3 cellular contexts compared by ENCODE assay signal in the genomic region with DNA sequence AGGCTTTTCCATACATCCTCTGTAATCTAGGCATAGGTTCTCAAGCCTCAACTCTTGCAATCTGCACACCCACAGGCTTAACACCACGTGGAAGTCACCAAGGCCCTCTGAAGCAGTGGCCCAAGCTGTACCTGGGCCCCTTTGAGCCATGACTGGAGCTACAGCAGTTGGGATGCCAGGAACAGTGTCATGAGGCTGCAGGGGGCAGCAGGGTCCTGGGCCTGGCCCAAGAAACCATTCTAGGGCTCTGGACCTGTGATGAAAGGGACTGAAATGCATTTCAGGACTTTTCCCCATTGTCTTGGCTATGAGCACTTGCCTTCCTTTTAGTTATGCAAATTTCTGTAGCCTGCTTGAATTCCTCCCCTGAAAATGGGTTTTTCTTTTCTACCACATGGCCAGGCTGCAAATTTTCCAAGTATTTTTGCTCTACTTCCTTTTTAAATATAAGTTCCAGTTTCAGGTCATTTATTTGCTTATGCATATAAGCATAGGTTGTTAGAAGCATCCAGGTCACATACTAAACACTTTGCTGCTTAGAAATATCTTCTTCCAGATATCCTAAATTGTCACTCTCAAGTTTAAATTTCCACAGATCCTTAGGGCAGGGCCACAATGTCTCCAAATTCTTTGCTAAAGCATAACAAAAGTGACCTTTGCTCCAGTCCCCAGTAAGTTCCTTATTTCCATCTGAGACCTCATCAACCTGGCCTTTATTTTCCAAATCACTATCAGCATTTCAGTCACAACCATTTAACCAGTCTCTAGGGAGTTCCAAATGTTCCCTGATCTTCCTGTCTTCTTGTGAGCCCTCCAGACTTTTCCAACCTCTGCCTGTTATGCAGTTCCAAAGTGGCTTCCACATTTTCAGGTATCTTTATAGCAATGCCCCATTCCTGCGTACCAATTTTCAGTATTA.
TF ChIP-seq lines count a peak whose summit lies in the region.

No MANE protein-coding gene starts in this region.

TF ChIP-seq in GM23338, 12 proteins besides CTCF, POLR2A, EP300 and RAD21 (continues in another document):
- TF ChIP-seq ZNF114 (CRISPR knock-in tag; IDR thresholded peaks at IDR 0.05) (peak; percentile 79; the same call in 1 of the 2 replicates), EZH2phosphoT487 (IDR thresholded peaks at IDR 0.05; ENCODE audit: unreplicated experiment) (no peak), NANOG (IDR thresholded peaks at IDR 0.05; ENCODE audit: borderline replicate concordance) (peak; percentile 70), ZNF331 (CRISPR knock-in tag; IDR thresholded peaks at IDR 0.05; ENCODE audit: low read depth) (no peak), CREB1 (CRISPR knock-in tag; IDR thresholded peaks at IDR 0.05; ENCODE audit: low read depth) (peak; percentile 67)
- TF ChIP-seq, protein P1, sequence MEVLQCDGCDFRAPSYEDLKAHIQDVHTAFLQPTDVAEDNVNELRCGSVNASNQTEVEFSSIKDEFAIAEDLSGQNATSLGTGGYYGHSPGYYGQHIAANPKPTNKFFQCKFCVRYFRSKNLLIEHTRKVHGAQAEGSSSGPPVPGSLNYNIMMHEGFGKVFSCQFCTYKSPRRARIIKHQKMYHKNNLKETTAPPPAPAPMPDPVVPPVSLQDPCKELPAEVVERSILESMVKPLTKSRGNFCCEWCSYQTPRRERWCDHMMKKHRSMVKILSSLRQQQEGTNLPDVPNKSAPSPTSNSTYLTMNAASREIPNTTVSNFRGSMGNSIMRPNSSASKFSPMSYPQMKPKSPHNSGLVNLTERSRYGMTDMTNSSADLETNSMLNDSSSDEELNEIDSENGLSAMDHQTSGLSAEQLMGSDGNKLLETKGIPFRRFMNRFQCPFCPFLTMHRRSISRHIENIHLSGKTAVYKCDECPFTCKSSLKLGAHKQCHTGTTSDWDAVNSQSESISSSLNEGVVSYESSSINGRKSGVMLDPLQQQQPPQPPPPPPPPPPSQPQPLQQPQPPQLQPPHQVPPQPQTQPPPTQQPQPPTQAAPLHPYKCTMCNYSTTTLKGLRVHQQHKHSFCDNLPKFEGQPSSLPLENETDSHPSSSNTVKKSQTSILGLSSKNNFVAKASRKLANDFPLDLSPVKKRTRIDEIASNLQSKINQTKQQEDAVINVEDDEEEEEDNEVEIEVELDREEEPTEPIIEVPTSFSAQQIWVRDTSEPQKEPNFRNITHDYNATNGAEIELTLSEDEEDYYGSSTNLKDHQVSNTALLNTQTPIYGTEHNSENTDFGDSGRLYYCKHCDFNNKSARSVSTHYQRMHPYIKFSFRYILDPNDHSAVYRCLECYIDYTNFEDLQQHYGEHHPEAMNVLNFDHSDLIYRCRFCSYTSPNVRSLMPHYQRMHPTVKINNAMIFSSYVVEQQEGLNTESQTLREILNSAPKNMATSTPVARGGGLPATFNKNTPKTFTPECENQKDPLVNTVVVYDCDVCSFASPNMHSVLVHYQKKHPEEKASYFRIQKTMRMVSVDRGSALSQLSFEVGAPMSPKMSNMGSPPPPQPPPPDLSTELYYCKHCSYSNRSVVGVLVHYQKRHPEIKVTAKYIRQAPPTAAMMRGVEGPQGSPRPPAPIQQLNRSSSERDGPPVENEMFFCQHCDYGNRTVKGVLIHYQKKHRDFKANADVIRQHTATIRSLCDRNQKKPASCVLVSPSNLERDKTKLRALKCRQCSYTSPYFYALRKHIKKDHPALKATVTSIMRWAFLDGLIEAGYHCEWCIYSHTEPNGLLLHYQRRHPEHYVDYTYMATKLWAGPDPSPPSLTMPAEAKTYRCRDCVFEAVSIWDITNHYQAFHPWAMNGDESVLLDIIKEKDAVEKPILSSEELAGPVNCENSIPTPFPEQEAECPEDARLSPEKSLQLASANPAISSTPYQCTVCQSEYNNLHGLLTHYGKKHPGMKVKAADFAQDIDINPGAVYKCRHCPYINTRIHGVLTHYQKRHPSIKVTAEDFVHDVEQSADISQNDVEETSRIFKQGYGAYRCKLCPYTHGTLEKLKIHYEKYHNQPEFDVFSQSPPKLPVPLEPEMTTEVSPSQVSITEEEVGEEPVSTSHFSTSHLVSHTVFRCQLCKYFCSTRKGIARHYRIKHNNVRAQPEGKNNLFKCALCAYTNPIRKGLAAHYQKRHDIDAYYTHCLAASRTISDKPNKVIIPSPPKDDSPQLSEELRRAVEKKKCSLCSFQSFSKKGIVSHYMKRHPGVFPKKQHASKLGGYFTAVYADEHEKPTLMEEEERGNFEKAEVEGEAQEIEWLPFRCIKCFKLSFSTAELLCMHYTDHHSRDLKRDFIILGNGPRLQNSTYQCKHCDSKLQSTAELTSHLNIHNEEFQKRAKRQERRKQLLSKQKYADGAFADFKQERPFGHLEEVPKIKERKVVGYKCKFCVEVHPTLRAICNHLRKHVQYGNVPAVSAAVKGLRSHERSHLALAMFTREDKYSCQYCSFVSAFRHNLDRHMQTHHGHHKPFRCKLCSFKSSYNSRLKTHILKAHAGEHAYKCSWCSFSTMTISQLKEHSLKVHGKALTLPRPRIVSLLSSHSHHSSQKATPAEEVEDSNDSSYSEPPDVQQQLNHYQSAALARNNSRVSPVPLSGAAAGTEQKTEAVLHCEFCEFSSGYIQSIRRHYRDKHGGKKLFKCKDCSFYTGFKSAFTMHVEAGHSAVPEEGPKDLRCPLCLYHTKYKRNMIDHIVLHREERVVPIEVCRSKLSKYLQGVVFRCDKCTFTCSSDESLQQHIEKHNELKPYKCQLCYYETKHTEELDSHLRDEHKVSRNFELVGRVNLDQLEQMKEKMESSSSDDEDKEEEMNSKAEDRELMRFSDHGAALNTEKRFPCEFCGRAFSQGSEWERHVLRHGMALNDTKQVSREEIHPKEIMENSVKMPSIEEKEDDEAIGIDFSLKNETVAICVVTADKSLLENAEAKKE (CRISPR knock-in tag; IDR thresholded peaks at IDR 0.05), result peak; percentile 97

TF ChIP-seq in HEK293, 187 proteins besides CTCF, POLR2A, EP300 and RAD21:
- peak; percentile 33 for TF ChIP-seq SETDB1 (IDR thresholded peaks at IDR 0.05; ENCODE audit: insufficient read length, low read length)
- no peak for TF ChIP-seq ZNF37A (tag by site-specific recombination; IDR thresholded peaks at IDR 0.05)
- TF ChIP-seq, protein P2, sequence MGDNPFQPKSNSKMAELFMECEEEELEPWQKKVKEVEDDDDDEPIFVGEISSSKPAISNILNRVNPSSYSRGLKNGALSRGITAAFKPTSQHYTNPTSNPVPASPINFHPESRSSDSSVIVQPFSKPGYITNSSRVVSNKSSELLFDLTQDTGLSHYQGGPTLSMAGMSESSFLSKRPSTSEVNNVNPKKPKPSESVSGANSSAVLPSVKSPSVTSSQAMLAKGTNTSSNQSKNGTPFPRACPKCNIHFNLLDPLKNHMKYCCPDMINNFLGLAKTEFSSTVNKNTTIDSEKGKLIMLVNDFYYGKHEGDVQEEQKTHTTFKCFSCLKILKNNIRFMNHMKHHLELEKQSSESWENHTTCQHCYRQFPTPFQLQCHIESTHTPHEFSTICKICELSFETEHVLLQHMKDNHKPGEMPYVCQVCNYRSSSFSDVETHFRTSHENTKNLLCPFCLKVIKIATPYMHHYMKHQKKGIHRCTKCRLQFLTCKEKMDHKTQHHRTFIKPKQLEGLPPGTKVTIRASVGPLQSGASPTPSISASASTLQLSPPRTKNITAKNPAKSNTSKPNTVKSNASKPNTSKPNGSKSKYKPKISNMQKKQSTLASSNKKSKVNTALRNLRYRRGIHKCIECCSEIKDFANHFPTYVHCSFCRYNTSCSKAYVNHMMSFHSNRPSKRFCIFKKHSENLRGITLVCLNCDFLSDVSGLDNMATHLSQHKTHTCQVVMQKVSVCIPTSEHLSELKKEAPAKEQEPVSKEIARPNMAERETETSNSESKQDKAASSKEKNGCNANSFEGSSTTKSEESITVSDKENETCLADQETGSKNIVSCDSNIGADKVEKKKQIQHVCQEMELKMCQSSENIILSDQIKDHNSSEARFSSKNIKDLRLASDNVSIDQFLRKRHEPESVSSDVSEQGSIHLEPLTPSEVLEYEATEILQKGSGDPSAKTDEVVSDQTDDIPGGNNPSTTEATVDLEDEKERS (tag by site-specific recombination; IDR thresholded peaks at IDR 0.05), result no peak
- no peak for TF ChIP-seq ZNF366 (tag by site-specific recombination; conservative IDR thresholded peaks at IDR 0.05)

TF ChIP-seq in H1, 55 proteins besides CTCF, POLR2A, EP300 and RAD21:
- TF ChIP-seq TEAD4 (IDR thresholded peaks at IDR 0.05; ENCODE audit: low read depth, low read length) (peak; percentile 6; the same call in 1 of the 2 replicates), HDAC2 (IDR thresholded peaks at IDR 0.05; ENCODE audit: borderline replicate concordance in 1 of 2, low read depth in 2 of 2, low read length in 2 of 2) (peak in 1 of 2 experiments; percentile 37; a peak in 1 of 4 replicates), NANOG (IDR thresholded peaks at IDR 0.05; ENCODE audit: insufficient read depth, low read depth, low read length, poor library complexity, severe bottlenecking) (peak; percentile 62), CREB1 (IDR thresholded peaks at IDR 0.05) (0 out of 2 replicates have a peak, but pooled peaks have one; percentile 12), CTBP2 (IDR thresholded peaks at IDR 0.05; ENCODE audit: borderline replicate concordance, insufficient read depth, insufficient read length, low read length) (peak; percentile 72), CHD2 (IDR thresholded peaks at IDR 0.05; ENCODE audit: low read length) (no peak), CEBPB (IDR thresholded peaks at IDR 0.05; ENCODE audit: low read depth, low read length) (peak; percentile 27; the same call in 1 of the 2 replicates), SIX5 (IDR thresholded peaks at IDR 0.05; ENCODE audit: low read depth, low read length) (no peak), YY1 (IDR thresholded peaks at IDR 0.05; ENCODE audit: low read depth, low read length) (0 out of 2 replicates have a peak, but pooled peaks have one; percentile 24), TAF1 (IDR thresholded peaks at IDR 0.05; ENCODE audit: low read depth, low read length) (0 out of 2 replicates have a peak, but pooled peaks have one; percentile 8), POU5F1 (IDR thresholded peaks at IDR 0.05; ENCODE audit: low read depth, low read length) (0 out of 2 replicates have a peak, but pooled peaks have one; percentile 36), ASH2L (IDR thresholded peaks at IDR 0.05; ENCODE audit: low read length) (peak; percentile 74), RFX5 (IDR thresholded peaks at IDR 0.05; ENCODE audit: borderline replicate concordance, low read depth, low read length) (no peak), SP1 (IDR thresholded peaks at IDR 0.05; ENCODE audit: low read depth, low read length) (0 out of 2 replicates have a peak, but pooled peaks have one; percentile 20)
- TF ChIP-seq, protein P3, sequence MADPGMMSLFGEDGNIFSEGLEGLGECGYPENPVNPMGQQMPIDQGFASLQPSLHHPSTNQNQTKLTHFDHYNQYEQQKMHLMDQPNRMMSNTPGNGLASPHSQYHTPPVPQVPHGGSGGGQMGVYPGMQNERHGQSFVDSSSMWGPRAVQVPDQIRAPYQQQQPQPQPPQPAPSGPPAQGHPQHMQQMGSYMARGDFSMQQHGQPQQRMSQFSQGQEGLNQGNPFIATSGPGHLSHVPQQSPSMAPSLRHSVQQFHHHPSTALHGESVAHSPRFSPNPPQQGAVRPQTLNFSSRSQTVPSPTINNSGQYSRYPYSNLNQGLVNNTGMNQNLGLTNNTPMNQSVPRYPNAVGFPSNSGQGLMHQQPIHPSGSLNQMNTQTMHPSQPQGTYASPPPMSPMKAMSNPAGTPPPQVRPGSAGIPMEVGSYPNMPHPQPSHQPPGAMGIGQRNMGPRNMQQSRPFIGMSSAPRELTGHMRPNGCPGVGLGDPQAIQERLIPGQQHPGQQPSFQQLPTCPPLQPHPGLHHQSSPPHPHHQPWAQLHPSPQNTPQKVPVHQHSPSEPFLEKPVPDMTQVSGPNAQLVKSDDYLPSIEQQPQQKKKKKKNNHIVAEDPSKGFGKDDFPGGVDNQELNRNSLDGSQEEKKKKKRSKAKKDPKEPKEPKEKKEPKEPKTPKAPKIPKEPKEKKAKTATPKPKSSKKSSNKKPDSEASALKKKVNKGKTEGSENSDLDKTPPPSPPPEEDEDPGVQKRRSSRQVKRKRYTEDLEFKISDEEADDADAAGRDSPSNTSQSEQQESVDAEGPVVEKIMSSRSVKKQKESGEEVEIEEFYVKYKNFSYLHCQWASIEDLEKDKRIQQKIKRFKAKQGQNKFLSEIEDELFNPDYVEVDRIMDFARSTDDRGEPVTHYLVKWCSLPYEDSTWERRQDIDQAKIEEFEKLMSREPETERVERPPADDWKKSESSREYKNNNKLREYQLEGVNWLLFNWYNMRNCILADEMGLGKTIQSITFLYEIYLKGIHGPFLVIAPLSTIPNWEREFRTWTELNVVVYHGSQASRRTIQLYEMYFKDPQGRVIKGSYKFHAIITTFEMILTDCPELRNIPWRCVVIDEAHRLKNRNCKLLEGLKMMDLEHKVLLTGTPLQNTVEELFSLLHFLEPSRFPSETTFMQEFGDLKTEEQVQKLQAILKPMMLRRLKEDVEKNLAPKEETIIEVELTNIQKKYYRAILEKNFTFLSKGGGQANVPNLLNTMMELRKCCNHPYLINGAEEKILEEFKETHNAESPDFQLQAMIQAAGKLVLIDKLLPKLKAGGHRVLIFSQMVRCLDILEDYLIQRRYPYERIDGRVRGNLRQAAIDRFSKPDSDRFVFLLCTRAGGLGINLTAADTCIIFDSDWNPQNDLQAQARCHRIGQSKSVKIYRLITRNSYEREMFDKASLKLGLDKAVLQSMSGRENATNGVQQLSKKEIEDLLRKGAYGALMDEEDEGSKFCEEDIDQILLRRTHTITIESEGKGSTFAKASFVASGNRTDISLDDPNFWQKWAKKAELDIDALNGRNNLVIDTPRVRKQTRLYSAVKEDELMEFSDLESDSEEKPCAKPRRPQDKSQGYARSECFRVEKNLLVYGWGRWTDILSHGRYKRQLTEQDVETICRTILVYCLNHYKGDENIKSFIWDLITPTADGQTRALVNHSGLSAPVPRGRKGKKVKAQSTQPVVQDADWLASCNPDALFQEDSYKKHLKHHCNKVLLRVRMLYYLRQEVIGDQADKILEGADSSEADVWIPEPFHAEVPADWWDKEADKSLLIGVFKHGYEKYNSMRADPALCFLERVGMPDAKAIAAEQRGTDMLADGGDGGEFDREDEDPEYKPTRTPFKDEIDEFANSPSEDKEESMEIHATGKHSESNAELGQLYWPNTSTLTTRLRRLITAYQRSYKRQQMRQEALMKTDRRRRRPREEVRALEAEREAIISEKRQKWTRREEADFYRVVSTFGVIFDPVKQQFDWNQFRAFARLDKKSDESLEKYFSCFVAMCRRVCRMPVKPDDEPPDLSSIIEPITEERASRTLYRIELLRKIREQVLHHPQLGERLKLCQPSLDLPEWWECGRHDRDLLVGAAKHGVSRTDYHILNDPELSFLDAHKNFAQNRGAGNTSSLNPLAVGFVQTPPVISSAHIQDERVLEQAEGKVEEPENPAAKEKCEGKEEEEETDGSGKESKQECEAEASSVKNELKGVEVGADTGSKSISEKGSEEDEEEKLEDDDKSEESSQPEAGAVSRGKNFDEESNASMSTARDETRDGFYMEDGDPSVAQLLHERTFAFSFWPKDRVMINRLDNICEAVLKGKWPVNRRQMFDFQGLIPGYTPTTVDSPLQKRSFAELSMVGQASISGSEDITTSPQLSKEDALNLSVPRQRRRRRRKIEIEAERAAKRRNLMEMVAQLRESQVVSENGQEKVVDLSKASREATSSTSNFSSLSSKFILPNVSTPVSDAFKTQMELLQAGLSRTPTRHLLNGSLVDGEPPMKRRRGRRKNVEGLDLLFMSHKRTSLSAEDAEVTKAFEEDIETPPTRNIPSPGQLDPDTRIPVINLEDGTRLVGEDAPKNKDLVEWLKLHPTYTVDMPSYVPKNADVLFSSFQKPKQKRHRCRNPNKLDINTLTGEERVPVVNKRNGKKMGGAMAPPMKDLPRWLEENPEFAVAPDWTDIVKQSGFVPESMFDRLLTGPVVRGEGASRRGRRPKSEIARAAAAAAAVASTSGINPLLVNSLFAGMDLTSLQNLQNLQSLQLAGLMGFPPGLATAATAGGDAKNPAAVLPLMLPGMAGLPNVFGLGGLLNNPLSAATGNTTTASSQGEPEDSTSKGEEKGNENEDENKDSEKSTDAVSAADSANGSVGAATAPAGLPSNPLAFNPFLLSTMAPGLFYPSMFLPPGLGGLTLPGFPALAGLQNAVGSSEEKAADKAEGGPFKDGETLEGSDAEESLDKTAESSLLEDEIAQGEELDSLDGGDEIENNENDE (IDR thresholded peaks at IDR 0.05; ENCODE audit: insufficient replicate concordance, low read length), result peak; percentile 69
- TF ChIP-seq, protein P4, sequence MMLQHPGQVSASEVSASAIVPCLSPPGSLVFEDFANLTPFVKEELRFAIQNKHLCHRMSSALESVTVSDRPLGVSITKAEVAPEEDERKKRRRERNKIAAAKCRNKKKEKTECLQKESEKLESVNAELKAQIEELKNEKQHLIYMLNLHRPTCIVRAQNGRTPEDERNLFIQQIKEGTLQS (IDR thresholded peaks at IDR 0.05; ENCODE audit: insufficient read depth, low read depth, low read length), result no peak
